Comparison of ENCODE assay signal across 21 cellular contexts in the genomic region with DNA sequence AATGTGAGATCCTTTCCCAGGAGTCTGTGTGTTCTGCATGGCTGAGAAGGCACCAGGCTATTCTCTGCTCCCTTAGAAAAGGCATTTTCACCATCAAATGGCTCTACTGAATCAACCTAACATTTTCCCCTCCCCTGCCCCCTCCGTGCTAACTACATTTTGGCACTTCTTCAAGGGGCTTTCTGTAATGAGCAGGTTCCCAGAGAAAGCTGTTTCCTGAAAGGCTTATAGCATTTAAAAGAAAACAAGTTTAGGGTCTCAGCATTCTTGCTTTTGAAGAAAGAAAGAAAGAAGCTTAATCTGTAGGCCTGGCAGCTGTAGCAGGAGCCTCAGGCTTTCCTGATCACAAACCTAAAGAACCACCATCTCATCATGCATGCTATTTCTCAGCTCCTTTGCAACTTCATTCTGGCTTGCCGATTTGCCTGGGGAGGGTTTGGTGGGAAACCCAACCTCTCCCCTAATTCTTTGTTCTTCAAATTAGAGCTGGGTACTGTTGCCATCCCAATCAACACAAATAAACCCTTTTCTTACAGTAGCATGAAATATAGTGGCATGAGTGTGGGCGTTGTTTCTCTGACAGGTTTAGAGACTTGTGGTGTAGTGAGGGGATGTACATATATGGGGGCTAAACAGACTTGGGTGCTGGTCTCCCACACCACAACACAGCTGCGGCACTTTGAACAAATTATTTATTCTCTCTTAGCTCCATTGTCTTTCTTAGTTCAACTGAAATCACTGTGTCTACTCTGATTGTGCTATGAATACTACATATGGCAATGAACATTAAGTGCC.
"Had no signal": no experiment of that assay in that cellular context is flagged by ENCODE, and none has a peak within 500 bp of the region (broad histone marks: within the 10 kb centered on the region; RNA-seq: fewer than 3 reads in every experiment).

No MANE protein-coding gene starts in this region.

- H3K9me3 ChIP-seq: gastrocnemius medialis, lower lobe of right lung, neutrophil, right atrium auricular region, transverse colon had no signal

- H3K36me3 ChIP-seq: brain microvascular endothelial cell, gastrocnemius medialis, heart right ventricle, lower lobe of right lung, neutrophil, right atrium auricular region, transverse colon had no signal

- ATAC-seq: activated CD8-positive, alpha-beta T cell treated with anti-CD3 and anti-CD28 coated beads for 36 hours; activated naive CD4-positive, alpha-beta T cell treated with anti-CD3 and anti-CD28 coated beads, Interleukin-2, amount 50 U/mL, for 72 hours; activated T-cell treated with anti-CD3 and anti-CD28 coated beads, Interleukin-2, amount 50 U/mL, for 4 hours; effector memory CD8-positive, alpha-beta T cell; gastrocnemius medialis; heart right ventricle; lower lobe of right lung; stimulated activated naive B cell treated with anti-CD40 and anti-IgM and Interleukin-4, amounts not matched to agents 10 μg/mL and 1 μg/mL and 100 μg/mL, for 72 hours; T-helper 17 cell had no signal

- H3K4me3 ChIP-seq: gastrocnemius medialis, heart right ventricle, lower lobe of right lung, right atrium auricular region, transverse colon had no signal

- H3K27ac Mint-ChIP-seq: activated B cell treated with CpG ODN at 0.5 μM for 24 hours; activated CD8-positive, alpha-beta T cell treated with anti-CD3 and anti-CD28 coated beads for 36 hours; activated naive CD4-positive, alpha-beta T cell treated with anti-CD3 and anti-CD28 coated beads, Interleukin-2, amount 50 U/mL, for 72 hours; effector memory CD8-positive, alpha-beta T cell; stimulated activated naive B cell treated with anti-CD40 and anti-IgM and Interleukin-4, amounts not matched to agents 10 μg/mL and 1 μg/mL and 100 μg/mL, for 72 hours; T-helper 17 cell had no signal

- H3K4me1 Mint-ChIP-seq: activated B cell treated with CpG ODN at 0.5 μM for 24 hours; central memory CD8-positive, alpha-beta T cell; stimulated activated naive B cell treated with anti-CD40 and anti-IgM and Interleukin-4, amounts not matched to agents 10 μg/mL and 1 μg/mL and 100 μg/mL, for 72 hours; T-helper 17 cell had no signal

- DNase-seq: activated B cell treated with CpG ODN at 0.5 μM for 24 hours; activated CD4-positive, alpha-beta T cell treated with anti-CD3 and anti-CD28 coated beads for 48 hours; activated CD8-positive, alpha-beta T cell treated with anti-CD3 and anti-CD28 coated beads for 36 hours; activated gamma-delta T cell; activated T-cell treated with anti-CD3 and anti-CD28 coated beads, Interleukin-2, amount 50 U/mL, for 4 hours; amniotic stem cell; brain microvascular endothelial cell; effector memory CD8-positive, alpha-beta T cell; gastrocnemius medialis; heart right ventricle; lower lobe of right lung; stimulated activated CD4-positive, alpha-beta T cell treated with anti-CD3 and anti-CD28 coated beads, Interleukin-15, amount 100 ng/mL, for 24 hours; stimulated activated CD4-positive, alpha-beta T cell treated with anti-CD3 and anti-CD28 coated beads, Interleukin-4, amount 100 ng/mL, for 1 hour; stimulated activated naive B cell treated with anti-CD40 and anti-IgM and Interleukin-4, amounts not matched to agents 10 μg/mL and 1 μg/mL and 100 μg/mL, for 72 hours; T-helper 17 cell; transverse colon had no signal

- H3K36me3 Mint-ChIP-seq: activated naive CD4-positive, alpha-beta T cell treated with anti-CD3 and anti-CD28 coated beads, Interleukin-2, amount 50 U/mL, for 72 hours; stimulated activated naive B cell treated with anti-CD40 and anti-IgM and Interleukin-4, amounts not matched to agents 10 μg/mL and 1 μg/mL and 100 μg/mL, for 72 hours had no signal

- H3K27me3 ChIP-seq: brain microvascular endothelial cell, gastrocnemius medialis, neutrophil, right atrium auricular region, transverse colon had no signal

- H3K27ac ChIP-seq: brain microvascular endothelial cell, epithelial cell of prostate, gastrocnemius medialis, heart right ventricle, lower lobe of right lung, neutrophil, right atrium auricular region, transverse colon had no signal

- H3K9me3 Mint-ChIP-seq: activated B cell treated with CpG ODN at 0.5 μM for 24 hours; activated CD8-positive, alpha-beta T cell treated with anti-CD3 and anti-CD28 coated beads for 36 hours; activated naive CD4-positive, alpha-beta T cell treated with anti-CD3 and anti-CD28 coated beads, Interleukin-2, amount 50 U/mL, for 72 hours; activated T-cell treated with anti-CD3 and anti-CD28 coated beads, Interleukin-2, amount 50 U/mL, for 4 hours; central memory CD8-positive, alpha-beta T cell; effector memory CD8-positive, alpha-beta T cell; stimulated activated naive B cell treated with anti-CD40 and anti-IgM and Interleukin-4, amounts not matched to agents 10 μg/mL and 1 μg/mL and 100 μg/mL, for 72 hours had no signal

- H3K4me3 Mint-ChIP-seq: activated B cell treated with CpG ODN at 0.5 μM for 24 hours; activated CD8-positive, alpha-beta T cell treated with anti-CD3 and anti-CD28 coated beads for 36 hours; activated T-cell treated with anti-CD3 and anti-CD28 coated beads, Interleukin-2, amount 50 U/mL, for 4 hours; central memory CD8-positive, alpha-beta T cell; effector memory CD8-positive, alpha-beta T cell; stimulated activated naive B cell treated with anti-CD40 and anti-IgM and Interleukin-4, amounts not matched to agents 10 μg/mL and 1 μg/mL and 100 μg/mL, for 72 hours had no signal

- H3K4me1 ChIP-seq: gastrocnemius medialis, heart right ventricle, lower lobe of right lung, right atrium auricular region, transverse colon had no signal
